In genomic region chr3:128192131-128192530, GRCh38 we compare ENCODE assay signal across 26 cellular contexts. TPM values are rescaled to one million over a fixed set of nuclear protein-coding genes. Genes with fewer than 3 reads are reported as not detected.
A peak's percentile ranks its signal among the peaks of the same experiment; 100 is the strongest.
DNase-seq lines count a peak whose midpoint lies in the region; ATAC-seq, FAIRE-seq and TF ChIP-seq lines count a peak whose summit lies in the region.
"Had no signal": no experiment of that assay in that cellular context is flagged by ENCODE, and none has a peak within 500 bp of the region (broad histone marks: within the 10 kb centered on the region; RNA-seq: fewer than 3 reads in every experiment).

No MANE protein-coding gene starts in this region.

- DNase-seq in H1 (ENCODE audit: low read depth in 1 of 2, low spot score in 2 of 2) = peak in 1 of 2 experiments; percentile 35
- no peak for DNase-seq in mesendoderm
- no peak for DNase-seq in gastrocnemius medialis
- no peak for DNase-seq in MCF 10A (ENCODE audit: unreplicated experiment)
- DNase-seq in iPS-NIHi11 (ENCODE audit: low spot score) = no peak
- DNase-seq: 8988T; ACHN; BE2C; C1 segment of cervical spinal cord; CD4-positive, alpha-beta memory T cell; CD4-positive, CD25-positive, alpha-beta regulatory T cell; CD8-positive, alpha-beta memory T cell; COR-L47; DMS 273 treated with DMSO at 0.1 percent for 48 hours; DMS153; DMS53; DMS79; DND-41; EL; GDM1 had no signal

- CTCF ChIA-PET in H1 (lab: Charles Lee; ENCODE audit: partially characterized antibody) (interaction anchor here (0.5 to 1.4 kb wide), 3 partner anchors 10 to 88 kb away, joined by 3 to 4 read pairs (median 3); no protein-coding TSS in a partner anchor), MCF 10A (lab: Yijun Ruan, JAX) (interaction anchor here (0.5 to 1.1 kb wide), 3 partner anchors 9 to 944 kb away, joined by 3 read pairs; no protein-coding TSS in a partner anchor)

- peak overlapping the region; percentile 43; the same call in 1 of the 2 replicates for H4K8ac ChIP-seq in H1 (ENCODE audit: extremely low read depth, insufficient read depth, low read length)
- H4K8ac ChIP-seq in mesendoderm (ENCODE audit: low read depth, low read length) = no peak overlapping the region

- ATAC-seq in gastrocnemius medialis = no peak
- ATAC-seq: GM12878 had no signal

- in situ Hi-C loops in gastrocnemius medialis (cut with MboI; ENCODE audit: low sequenced_read_pairs in 4 of 4) = no loop called here

- H3K9ac ChIP-seq in H1 (replicated peaks in 1 of 4; ENCODE audit: extremely low read depth in 1 of 4, low read depth in 3 of 4, low read length in 3 of 4) (no peak overlapping the region), mesendoderm (ENCODE audit: low read length) (no peak overlapping the region)
- H3K9ac ChIP-seq: BLaER1 had no signal

- TF ChIP-seq RAD21 in H1 (IDR thresholded peaks at IDR 0.05 in 1 of 2, conservative IDR thresholded peaks at IDR 0.05 in 1 of 2; ENCODE audit: low read depth in 2 of 2, low read length in 2 of 2) = no peak

- H3K9me3 Mint-ChIP-seq in MCF 10A (ENCODE audit: unreplicated experiment) = no peaks in the 10 kb centered on the region
- H3K9me3 Mint-ChIP-seq: CD4-positive, alpha-beta memory T cell; CD4-positive, CD25-positive, alpha-beta regulatory T cell; CD8-positive, alpha-beta memory T cell had no signal

- H2BK20ac ChIP-seq in H1 (ENCODE audit: low read length) = no peak overlapping the region

- no peak overlapping the region for H4K91ac ChIP-seq in H1 (replicated peaks; ENCODE audit: insufficient read length, low read length)

- H2AFZ ChIP-seq in H1 (ENCODE audit: low read length) = no peak overlapping the region

- TF ChIP-seq CTCF in H1 (IDR thresholded peaks at IDR 0.05; ENCODE audit: control extremely low read depth in 1 of 3, insufficient read depth in 1 of 3, low read depth in 1 of 3, low read length in 3 of 3) = no peak
- no peak for TF ChIP-seq CTCF in gastrocnemius medialis (IDR thresholded peaks at IDR 0.05 in 4 of 5, conservative IDR thresholded peaks at IDR 0.05 in 1 of 5)
- TF ChIP-seq CTCF in MCF 10A (IDR thresholded peaks at IDR 0.05; ENCODE audit: unreplicated experiment) = no peak

- no peak overlapping the region for H3K56ac ChIP-seq in H1 (replicated peaks; ENCODE audit: insufficient read length, low read depth, low read length)
- no peak overlapping the region for H3K56ac ChIP-seq in mesendoderm (ENCODE audit: low read length)

- H3K4me3 ChIP-seq in H1 (ENCODE audit: extremely low read depth in 1 of 4, insufficient read depth in 2 of 4, low read depth in 3 of 4, low read length in 4 of 4) (no peak overlapping the region), mesendoderm (ENCODE audit: low read length) (no peak overlapping the region), gastrocnemius medialis (no peak overlapping the region)
- H3K4me3 ChIP-seq: BLaER1, GM12878 had no signal

- TF ChIP-seq EP300 in H1 (IDR thresholded peaks at IDR 0.05; ENCODE audit: borderline replicate concordance in 1 of 2, low read depth in 2 of 2, low read length in 2 of 2) = no peak

- peaks cover 2 to 9% (median 5%) of the 10 kb centered on the region in 4 experiments for H3K4me1 ChIP-seq in H1 (replicated peaks in 1 of 4; ENCODE audit: control insufficient read depth in 3 of 4, insufficient read depth in 4 of 4, low read length in 3 of 4)
- peaks cover 17% of the 10 kb centered on the region for H3K4me1 ChIP-seq in mesendoderm (ENCODE audit: control insufficient read depth, low read depth, low read length)
- H3K4me1 ChIP-seq in gastrocnemius medialis = peaks cover 13 to 23% of the 10 kb centered on the region in 2 donors

- H3K79me2 ChIP-seq in H1 (ENCODE audit: control insufficient read depth in 1 of 2, insufficient read depth in 2 of 2, low read length in 2 of 2) = no peaks in the 10 kb centered on the region
- no peaks in the 10 kb centered on the region for H3K79me2 ChIP-seq in mesendoderm (ENCODE audit: control insufficient read depth, insufficient read depth, low read length)

- H3K36me3 Mint-ChIP-seq in MCF 10A (ENCODE audit: insufficient read depth, unreplicated experiment) = no peaks in the 10 kb centered on the region

- H2AK5ac ChIP-seq in H1 (ENCODE audit: low read depth, low read length) (no peak overlapping the region), mesendoderm (ENCODE audit: low read length) (no peak overlapping the region)

- no peak overlapping the region for H2BK12ac ChIP-seq in H1 (ENCODE audit: low read depth, low read length)

- no peak overlapping the region for H2BK120ac ChIP-seq in H1 (replicated peaks; ENCODE audit: low read depth, low read length)
- no peak overlapping the region for H2BK120ac ChIP-seq in mesendoderm (ENCODE audit: low read depth, low read length)

- WGBS in H1 (ENCODE audit: extremely low coverage in 1 of 2, insufficient coverage in 1 of 2, insufficient read length in 1 of 2, insufficient replicate concordance in 2 of 2, low coverage in 1 of 2, low lambda C conversion rate in 2 of 2, missing lambda C conversion rate in 1 of 2), 2 experiments = 84% methylated on average over 7 of the region's 7 CpGs; no CpG with 5 or more reads in 1 of the 2 experiments
- WGBS in mesendoderm (ENCODE audit: extremely low coverage, insufficient coverage, low lambda C conversion rate) = no CpG with 5 or more reads among the region's 7 CpGs

- H3K4ac ChIP-seq in H1 (replicated peaks; ENCODE audit: insufficient read length, low read depth, low read length) (no peak overlapping the region), mesendoderm (ENCODE audit: low read depth, low read length) (no peak overlapping the region)

- H3K27ac ChIP-seq in H1 (ENCODE audit: low read depth, low read length) = no peak overlapping the region
- H3K27ac ChIP-seq in mesendoderm (ENCODE audit: low read depth, low read length) = no peak overlapping the region
- H3K27ac ChIP-seq in gastrocnemius medialis = no peak overlapping the region
- H3K27ac ChIP-seq: BLaER1 had no signal

- no peaks in the 10 kb centered on the region for H4K20me1 ChIP-seq in H1 (replicated peaks in 1 of 2; ENCODE audit: control insufficient read depth in 1 of 2, insufficient read depth in 2 of 2, low read length in 2 of 2)

- H3K23ac ChIP-seq in H1 (ENCODE audit: insufficient read length) (no peak overlapping the region), mesendoderm (ENCODE audit: low read length) (no peak overlapping the region)

- H2BK15ac ChIP-seq in H1 (ENCODE audit: low read length) (0 out of 2 replicates have a peak overlapping the region, but pooled peaks have one; percentile 63), mesendoderm (replicated peaks; ENCODE audit: low read depth) (no peak overlapping the region)

- H3K4me3 Mint-ChIP-seq in MCF 10A (ENCODE audit: unreplicated experiment) = no peak overlapping the region
- H3K4me3 Mint-ChIP-seq: CD14-positive monocyte; CD4-positive, alpha-beta memory T cell; CD4-positive, CD25-positive, alpha-beta regulatory T cell; CD8-positive, alpha-beta memory T cell had no signal

- no peaks in the 10 kb centered on the region; the same call in 1 of the 2 replicates for H3K79me1 ChIP-seq in H1 (ENCODE audit: low read depth, low read length)
- H3K79me1 ChIP-seq in mesendoderm (ENCODE audit: low read length) = peaks cover 1% of the 10 kb centered on the region

- no peak overlapping the region for H4K5ac ChIP-seq in H1 (ENCODE audit: insufficient read length, low read depth, low read length)
- no peak overlapping the region for H4K5ac ChIP-seq in mesendoderm (ENCODE audit: low read length)

- H3K4me2 ChIP-seq in H1 (ENCODE audit: insufficient read depth in 1 of 2, low read depth in 2 of 2, low read length in 2 of 2) = no peak overlapping the region
- no peak overlapping the region for H3K4me2 ChIP-seq in mesendoderm (ENCODE audit: low read length)
- H3K4me2 ChIP-seq: BLaER1 had no signal

- no peaks in the 10 kb centered on the region for H3K4me1 Mint-ChIP-seq in MCF 10A (ENCODE audit: insufficient read depth, unreplicated experiment)

- intact Hi-C loops in gastrocnemius medialis (cut with DNase I; ENCODE audit: low total_unique reads) = no loop called here
- intact Hi-C loops in MCF 10A (cut with micrococcal nuclease) = no loop called here

- no peak overlapping the region for H3K27ac Mint-ChIP-seq in MCF 10A (ENCODE audit: low read depth, unreplicated experiment)

- no peaks in the 10 kb centered on the region for H3K9me3 ChIP-seq in H1 (ENCODE audit: insufficient read depth in 2 of 2, low read depth in 1 of 2, low read length in 1 of 2)
- no peaks in the 10 kb centered on the region for H3K9me3 ChIP-seq in gastrocnemius medialis
- H3K9me3 ChIP-seq: BE2C, BLaER1 had no signal

- H3K14ac ChIP-seq in H1 (ENCODE audit: insufficient read length) = no peak overlapping the region

- H3K18ac ChIP-seq in H1 (ENCODE audit: extremely low read depth, low read length) (no peak overlapping the region), mesendoderm (ENCODE audit: low read length) (peak overlapping the region; percentile 25)

- H3K27me3 ChIP-seq in H1 (replicated peaks in 1 of 4; ENCODE audit: control insufficient read depth in 3 of 4, extremely low read depth in 1 of 4, insufficient read depth in 3 of 4, low read length in 3 of 4) = no peaks in the 10 kb centered on the region
- H3K27me3 ChIP-seq in mesendoderm (ENCODE audit: insufficient read depth, low read length, poor library complexity) = no peaks in the 10 kb centered on the region
- no peaks in the 10 kb centered on the region for H3K27me3 ChIP-seq in gastrocnemius medialis
- H3K27me3 ChIP-seq: BE2C, BLaER1 had no signal

- TF ChIP-seq POLR2A in H1 (IDR thresholded peaks at IDR 0.05; ENCODE audit: control extremely low read depth in 1 of 2, low read depth in 2 of 2, low read length in 2 of 2) = no peak
- TF ChIP-seq POLR2A in gastrocnemius medialis (IDR thresholded peaks at IDR 0.05) = no peak

- H3K27me3 Mint-ChIP-seq in MCF 10A (ENCODE audit: insufficient read depth, unreplicated experiment) = no peaks in the 10 kb centered on the region
- H3K27me3 Mint-ChIP-seq: CD4-positive, alpha-beta memory T cell; CD4-positive, CD25-positive, alpha-beta regulatory T cell had no signal

- H3K23me2 ChIP-seq in H1 (ENCODE audit: low read depth, low read length) = peaks cover 3% of the 10 kb centered on the region; the same call in 1 of the 2 replicates

- H2BK5ac ChIP-seq in H1 (ENCODE audit: low read depth, low read length) (no peak overlapping the region), mesendoderm (ENCODE audit: low read length) (no peak overlapping the region)

- POLR2A ChIA-PET in H1 (lab: Charles Lee; ENCODE audit: partially characterized antibody) = no interaction called here
- POLR2A ChIA-PET in MCF 10A (lab: Yijun Ruan, JAX) = no interaction called here

- H3K36me3 ChIP-seq in H1 (ENCODE audit: control insufficient read depth in 2 of 4, insufficient read depth in 4 of 4, low read length in 3 of 4) (no peaks in the 10 kb centered on the region), mesendoderm (ENCODE audit: control insufficient read depth, insufficient read depth, low read length) (no peaks in the 10 kb centered on the region), gastrocnemius medialis (no peaks in the 10 kb centered on the region)
- H3K36me3 ChIP-seq: BE2C had no signal

- no TSS peak for BruUV-seq in MCF 10A (replicated peaks; lab: Mats Ljungman, UMichigan)

- FAIRE-seq in H1 (lab: Jason Lieb, UNC) = no peak
- FAIRE-seq: A204.1, GM12878, GM12892, GM18507 had no signal

RNA-seq across cellular contexts. Expression of gene EEFSEC, which starts 38.9 kb away (rescaled TPM):
- 13.1 and 13.8 TPM in 2 replicates for total RNA-seq in H1 (2021; fragmentation: NEBNext Ultra II Directional; extraction: Animal tissue kit (Norgen Biotek cat#: 25700))
- polyA plus RNA-seq in H1 (2011; rRNA removed) = 19.8 and 27.6 TPM in 2 replicates
- polyA plus RNA-seq in H1 (2011; cell fraction: cytosol; rRNA removed) = 16.2 TPM
- 17.5 TPM for polyA plus RNA-seq in H1 (2011; cell fraction: nucleus; rRNA removed)
- 7.3 to 14.1 TPM (median 12.1 TPM) in 4 replicates for polyA plus RNA-seq in H1 (2012, experiment 1 of 2)
- polyA plus RNA-seq in H1 (2012, experiment 2 of 2) = 15.7 TPM
- 8.8 TPM for polyA plus RNA-seq in H1 (2013, experiment 1 of 2)
- polyA plus RNA-seq in H1 (2013, experiment 2 of 2) = 9.1 TPM
- polyA minus RNA-seq in H1 (2011; rRNA and poly(A)+ RNA removed) = 11.9 and 12.1 TPM in 2 replicates
- 11.4 TPM for polyA minus RNA-seq in H1 (2011; cell fraction: cytosol; rRNA and poly(A)+ RNA removed)
- polyA minus RNA-seq in H1 (2011; cell fraction: nucleus; rRNA and poly(A)+ RNA removed) = 22.0 TPM
- 8.1 TPM for polyA plus RNA-seq in mesendoderm (2013, experiment 1 of 2)
- polyA plus RNA-seq in mesendoderm (2013, experiment 2 of 2) = 8.9 TPM
- 10 to 100 TPM; 21.0 to 29.4 (median 23.4) TPM for total RNA-seq in gastrocnemius medialis
- 12.2 and 14.6 TPM in 2 replicates for total RNA-seq in MCF 10A (2022)
